ENCODE assay signal across 8 cellular contexts in the genomic region with DNA sequence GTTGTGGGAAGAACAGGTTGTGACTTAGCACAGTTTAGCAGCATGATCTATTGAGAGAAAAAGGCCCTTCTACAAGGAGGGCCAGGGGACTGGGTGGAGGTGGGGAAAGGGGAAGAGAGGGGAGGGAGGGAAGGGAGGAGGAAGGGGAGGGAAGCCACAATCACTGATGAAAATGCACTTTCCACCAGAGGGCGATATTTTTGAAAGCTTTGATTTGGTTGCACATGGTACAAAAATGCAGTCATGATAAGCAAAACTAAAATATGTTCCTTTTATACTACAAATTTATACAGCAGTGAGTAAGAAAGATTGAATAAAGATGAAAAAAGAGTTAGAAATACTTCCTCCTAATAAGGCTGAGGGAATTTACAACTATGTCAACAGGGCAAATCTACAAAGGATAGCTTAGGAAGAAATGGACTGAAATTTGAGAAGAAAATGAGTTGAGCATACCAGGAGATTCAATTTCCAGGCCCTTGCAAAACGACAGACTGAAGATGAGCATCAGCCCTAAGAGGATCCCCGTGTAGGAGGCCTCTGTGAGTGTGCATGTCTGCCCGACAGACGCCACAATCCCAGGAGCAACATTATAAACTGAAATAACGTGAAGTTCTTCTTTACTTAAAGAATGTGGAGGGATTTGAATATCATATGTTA. TPM values are rescaled to one million over a fixed set of nuclear protein-coding genes. Genes with fewer than 3 reads are reported as not detected.
DNase-seq lines count a peak whose midpoint lies in the region; FAIRE-seq and TF ChIP-seq lines count a peak whose summit lies in the region.

No MANE protein-coding gene starts in this region.

- no peaks in the 10 kb centered on the region for H3K27me3 ChIP-seq in mammary epithelial cell (ENCODE audit: insufficient read depth, low read length)

- dilution Hi-C loops in mammary epithelial cell (cut with HindIII; ENCODE audit: low sequenced_read_pairs) = no loop called here

- intact Hi-C loops in mammary epithelial cell (cut with micrococcal nuclease) = loop anchor here (1.0 to 5.0 kb wide), 3 partner anchors 44 to 1301 kb away; no protein-coding TSS in a partner anchor

- H3K36me3 Mint-ChIP-seq in HFFc6 (ENCODE audit: low read depth) = peaks cover 19% of the 10 kb centered on the region

- H3K9ac ChIP-seq in mammary epithelial cell (ENCODE audit: insufficient read depth, low read length) = no peak overlapping the region

- TF ChIP-seq CTCF in HFFc6 (IDR thresholded peaks at IDR 0.05) = peak; percentile 89
- TF ChIP-seq CTCF in mammary epithelial cell (conservative IDR thresholded peaks at IDR 0.05 in 1 of 2, IDR thresholded peaks at IDR 0.05 in 1 of 2; ENCODE audit: extremely low read depth in 1 of 2, insufficient read depth in 1 of 2, low read depth in 1 of 2, low read length in 2 of 2) = peak; percentile 36 to 64

- H3K27ac ChIP-seq in mammary epithelial cell (ENCODE audit: insufficient read depth, low read depth, low read length) = no peak overlapping the region

- H3K4me2 ChIP-seq in mammary epithelial cell (ENCODE audit: insufficient read depth, low read depth, low read length) = no peak overlapping the region

- peaks cover 1% of the 10 kb centered on the region; the same call in 1 of the 2 replicates for H3K27me3 Mint-ChIP-seq in HFFc6 (ENCODE audit: insufficient read depth)

- peaks cover 18% of the 10 kb centered on the region for H3K36me3 ChIP-seq in mammary epithelial cell (ENCODE audit: insufficient read depth, low read length)

- no TSS peak for BruUV-seq in mammary epithelial cell (replicated peaks; lab: Mats Ljungman, UMichigan)

- H3K9me3 ChIP-seq in mammary epithelial cell (replicated peaks; ENCODE audit: insufficient read depth, low read length) = no peaks in the 10 kb centered on the region

- H3K9me3 Mint-ChIP-seq in HFFc6 = no peaks in the 10 kb centered on the region

- H3K4me3 ChIP-seq in mammary epithelial cell (replicated peaks in 1 of 3; ENCODE audit: insufficient read depth in 1 of 3, low read depth in 2 of 3, low read length in 3 of 3) = no peak overlapping the region

- no peaks in the 10 kb centered on the region for H4K20me1 ChIP-seq in mammary epithelial cell (ENCODE audit: insufficient read depth, low read length)

- no peaks in the 10 kb centered on the region for H3K4me1 ChIP-seq in mammary epithelial cell (ENCODE audit: insufficient read depth, low read length)

- in situ Hi-C loops in mammary epithelial cell (cut with MboI; ENCODE audit: low sequenced_read_pairs in 2 of 2) = no loop called here

- no peaks in the 10 kb centered on the region for H3K79me2 ChIP-seq in mammary epithelial cell (ENCODE audit: insufficient read depth, low read length)

- H2AFZ ChIP-seq in mammary epithelial cell (ENCODE audit: low read depth, low read length) = no peak overlapping the region

- no peak for FAIRE-seq in frontal cortex (lab: Jason Lieb, UNC)

- H3K4me1 Mint-ChIP-seq in HFFc6 (ENCODE audit: low read depth) = peaks cover 10% of the 10 kb centered on the region

- DNase-seq in activated gamma-delta T cell treated with Interleukin-2 at 50 U/mL for 16 hours (peak; percentile 14), activated gamma-delta T cell (lab: John Stamatoyannopoulos, UW) (no peak), HFFc6 (peak; percentile 67), NCI-H69 (lab: John Stamatoyannopoulos, UW) (peak; percentile 56), mammary epithelial cell (peak; percentile 33), lung microvascular endothelial cell (ENCODE audit: low read depth in 2 of 2) (peak; percentile 68 to 81), frontal cortex (ENCODE audit: low spot score in 2 of 2) (no peak)
- DNase-seq in activated CD4-positive, CD25-positive, alpha-beta regulatory T cell treated with anti-CD3 and anti-CD28 coated beads, Interleukin-2, amount 50 U/mL, for 72 hours = no peak

- 60% methylated on average over 5 of the region's 6 CpGs for WGBS in mammary epithelial cell (ENCODE audit: low coverage, missing lambda C conversion rate)

- H3K27ac Mint-ChIP-seq in HFFc6 = peak overlapping the region; percentile 55

- CTCF ChIA-PET in mammary epithelial cell (lab: Charles Lee; ENCODE audit: low non-redundant PET) = no interaction called here

- H3K4me3 Mint-ChIP-seq in HFFc6 = no peak overlapping the region

RNA-seq across cellular contexts. Expression of gene SH3YL1, which starts 17.2 kb away (rescaled TPM):
- 10 to 100 TPM in 4 of 6 experiments, 1 to 10 TPM in 2; 9.9 to 14.2 (median 12.7) TPM for total RNA-seq in HFFc6 (2021; fragmentation: NEBNext Ultra II Directional; extraction: Animal tissue kit (Norgen Biotek cat#: 25700))
- total RNA-seq in mammary epithelial cell = 10 to 100 TPM; 50.3 to 61.3 TPM
- polyA plus RNA-seq in mammary epithelial cell = 26.6 TPM
- polyA minus RNA-seq in mammary epithelial cell = 57.3 TPM
- total RNA-seq in lung microvascular endothelial cell = 11.1 and 13.7 TPM in 2 replicates
- total RNA-seq in frontal cortex = 55.4 TPM

RNA-seq across cellular contexts. Expression of gene ACP1, which starts 18.1 kb away (rescaled TPM):
- total RNA-seq in HFFc6 (2021; fragmentation: NEBNext Ultra II Directional; extraction: Animal tissue kit (Norgen Biotek cat#: 25700)) = 10 to 100 TPM; 83.4 to 95.3 (median 89.2) TPM
- 100 to 1,000 TPM in 1 of 2 donors, 10 to 100 TPM in 1; 65.3 to 108 TPM for total RNA-seq in mammary epithelial cell
- 80.8 TPM for polyA plus RNA-seq in mammary epithelial cell
- 69.1 TPM for polyA minus RNA-seq in mammary epithelial cell
- total RNA-seq in lung microvascular endothelial cell = 53.6 and 87.2 TPM in 2 replicates
- 115 TPM for total RNA-seq in frontal cortex

RNA-seq across cellular contexts. Expression of gene ALKAL2, which starts 41.3 kb away (rescaled TPM):
- not detected for total RNA-seq in HFFc6 (2021; fragmentation: NEBNext Ultra II Directional; extraction: Animal tissue kit (Norgen Biotek cat#: 25700))
- not detected for total RNA-seq in mammary epithelial cell
- not detected for polyA plus RNA-seq in mammary epithelial cell
- polyA minus RNA-seq in mammary epithelial cell = not detected
- not detected in 2 replicates for total RNA-seq in lung microvascular endothelial cell
- total RNA-seq in frontal cortex = 2.0 TPM

Comparison
In these comparisons a context has a peak if more than half of its experiments do, and no peak if none do; other contexts are left out.
1. DNase-seq: peak in activated gamma-delta T cell treated with Interleukin-2 at 50 U/mL for 16 hours (single experiment), HFFc6 (single experiment), NCI-H69 (single experiment), mammary epithelial cell (single experiment) and lung microvascular endothelial cell (2 of 2); none in activated gamma-delta T cell (single experiment), frontal cortex (0 of 2) and activated CD4-positive, CD25-positive, alpha-beta regulatory T cell treated with anti-CD3 and anti-CD28 coated beads, Interleukin-2, amount 50 U/mL, for 72 hours (single experiment).